ENCODE assay signal across 17 cellular contexts in the genomic region with DNA sequence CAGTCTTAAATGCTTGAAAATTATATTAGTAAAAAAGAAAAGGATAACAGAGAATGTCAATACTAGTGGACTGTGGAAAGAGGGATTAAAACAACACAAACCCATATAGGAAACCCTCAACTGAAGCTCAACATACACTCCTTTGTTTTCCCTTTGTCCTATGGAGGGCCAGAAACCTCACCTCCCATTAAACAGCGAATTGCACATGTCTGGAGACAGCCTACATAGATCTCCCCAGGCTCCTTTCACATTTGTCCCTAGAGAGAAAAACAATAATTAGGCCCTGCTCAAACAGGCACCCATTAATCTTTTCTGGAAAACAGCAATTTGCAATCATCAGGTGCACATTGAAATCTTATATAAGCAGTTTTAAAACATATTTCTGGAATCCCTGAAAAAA.
"Had no signal": no experiment of that assay in that cellular context is flagged by ENCODE, and none has a peak within 500 bp of the region (broad histone marks: within the 10 kb centered on the region; RNA-seq: fewer than 3 reads in every experiment).

No MANE protein-coding gene starts in this region.

- H3K4me1 ChIP-seq: right lobe of liver, transverse colon, vagina had no signal

- H3K4me2 ChIP-seq: smooth muscle cell had no signal

- H3K4me3 Mint-ChIP-seq: activated CD4-positive, alpha-beta memory T cell treated with anti-CD3 and anti-CD28 coated beads, Interleukin-2, amount 10 ng/mL, durations not matched to agents 7 days and 5 days; activated naive CD4-positive, alpha-beta T cell treated with anti-CD3 and anti-CD28 coated beads, Interleukin-2, amount 50 U/mL, for 24 hours; activated T-cell treated with anti-CD3 and anti-CD28 coated beads, Interleukin-2, amount 50 U/mL, for 4 hours had no signal

- ATAC-seq: activated T-cell treated with anti-CD3 and anti-CD28 coated beads, Interleukin-2, amount 50 U/mL, for 4 hours; esophagus mucosa; right lobe of liver had no signal

- H3K4me3 ChIP-seq: right lobe of liver, smooth muscle cell, transverse colon, vagina had no signal

- H3K9me3 Mint-ChIP-seq: activated naive CD4-positive, alpha-beta T cell treated with anti-CD3 and anti-CD28 coated beads, Interleukin-2, amount 50 U/mL, for 24 hours had no signal

- H3K27ac Mint-ChIP-seq: activated CD4-positive, alpha-beta memory T cell treated with anti-CD3 and anti-CD28 coated beads, Interleukin-2, amount 10 ng/mL, durations not matched to agents 7 days and 5 days; activated naive CD4-positive, alpha-beta T cell treated with anti-CD3 and anti-CD28 coated beads, Interleukin-2, amount 50 U/mL, for 24 hours had no signal

- H3K36me3 ChIP-seq: right lobe of liver, transverse colon, vagina had no signal

- FAIRE-seq: colon had no signal

- H3K27me3 ChIP-seq: right lobe of liver, transverse colon, vagina had no signal

- DNase-seq: activated CD4-positive, alpha-beta memory T cell treated with anti-CD3 and anti-CD28 coated beads, Interleukin-2, amount 10 ng/mL, durations not matched to agents 7 days and 5 days; activated CD4-positive, alpha-beta T cell treated with anti-CD3 and anti-CD28 coated beads for 4 hours; activated effector memory CD4-positive, alpha-beta T cell treated with Interleukin-2 at 50 U/mL for 16 hours; activated T-cell treated with anti-CD3 and anti-CD28 coated beads, Interleukin-2, amount 50 U/mL, for 4 hours; hippocampal formation; mesenchymal stem cell; right lobe of liver; stimulated activated CD4-positive, alpha-beta T cell treated with anti-CD3 and anti-CD28 coated beads, Interleukin-4, amount 100 ng/mL, for 4 hours; stimulated activated CD8-positive, alpha-beta memory T cell treated with anti-CD3 and anti-CD28 coated beads, Interleukin-4, amount 100 ng/mL, for 48 hours; stimulated activated naive CD4-positive, alpha-beta T cell treated with Interleukin-2 at 50 U/mL for 16 hours; substantia nigra; transverse colon had no signal

- H3K9me3 ChIP-seq: right lobe of liver, transverse colon, vagina had no signal

- H3K27me3 Mint-ChIP-seq: activated CD4-positive, alpha-beta memory T cell treated with anti-CD3 and anti-CD28 coated beads, Interleukin-2, amount 10 ng/mL, durations not matched to agents 7 days and 5 days; activated naive CD4-positive, alpha-beta T cell treated with anti-CD3 and anti-CD28 coated beads, Interleukin-2, amount 50 U/mL, for 24 hours had no signal

- H3K27ac ChIP-seq: right lobe of liver, transverse colon, vagina had no signal

- H3K4me1 Mint-ChIP-seq: activated CD4-positive, alpha-beta memory T cell treated with anti-CD3 and anti-CD28 coated beads, Interleukin-2, amount 10 ng/mL, durations not matched to agents 7 days and 5 days; activated naive CD4-positive, alpha-beta T cell treated with anti-CD3 and anti-CD28 coated beads, Interleukin-2, amount 50 U/mL, for 24 hours had no signal

- H3K36me3 Mint-ChIP-seq: activated naive CD4-positive, alpha-beta T cell treated with anti-CD3 and anti-CD28 coated beads, Interleukin-2, amount 50 U/mL, for 24 hours had no signal
